ENCODE assay signal across 8 cellular contexts in the genomic region with DNA sequence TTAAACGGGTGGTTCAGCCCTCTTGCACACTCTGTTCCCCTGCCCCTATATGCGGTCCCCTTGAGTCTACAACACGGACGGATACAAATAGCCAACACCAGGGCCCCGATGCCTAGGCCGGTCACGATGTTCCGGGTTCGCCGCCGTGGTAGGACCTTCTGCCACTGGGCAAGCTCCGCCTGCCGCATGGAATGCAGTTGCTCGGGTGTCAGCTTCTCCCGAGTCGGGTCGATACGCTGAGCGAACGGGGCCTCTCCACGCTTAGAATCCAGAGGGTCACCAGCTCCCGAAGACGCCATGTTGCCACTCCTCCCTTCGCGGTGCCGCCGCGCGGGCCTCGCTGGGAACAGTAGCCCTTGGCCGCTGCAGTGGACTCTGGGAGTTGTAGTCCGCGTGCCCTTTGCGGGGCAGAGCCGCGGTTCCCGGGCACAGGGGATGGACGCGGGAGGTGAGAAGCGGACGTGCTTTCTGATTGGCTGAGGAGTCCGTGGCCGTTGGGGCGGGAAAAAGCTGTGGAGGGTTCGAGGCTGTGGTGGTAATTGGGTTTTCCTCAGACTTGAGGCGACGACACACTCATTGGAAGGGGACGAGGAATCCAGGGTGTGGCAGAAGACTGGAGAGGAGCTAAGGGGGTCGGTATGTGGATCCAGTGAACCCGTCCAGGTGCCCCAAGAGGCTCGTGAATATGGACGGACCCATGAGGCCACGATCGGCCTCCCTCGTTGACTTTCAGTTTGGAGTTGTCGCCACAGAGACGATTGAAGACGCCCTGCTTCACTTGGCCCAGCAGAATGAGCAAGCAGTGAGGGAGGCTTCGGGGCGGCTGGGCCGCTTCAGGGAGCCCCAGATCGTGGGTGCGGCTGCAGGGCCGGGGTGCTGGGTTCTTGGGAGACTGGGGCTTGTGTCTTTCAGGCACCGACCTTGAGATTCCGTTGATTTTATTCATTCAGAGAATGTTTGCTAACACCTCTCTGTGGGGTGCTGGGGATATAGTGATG. TPM values are rescaled to one million over a fixed set of nuclear protein-coding genes. Genes with fewer than 3 reads are reported as not detected.
DNase-seq lines count a peak whose midpoint lies in the region; ATAC-seq and TF ChIP-seq lines count a peak whose summit lies in the region.

A gene with protein sequence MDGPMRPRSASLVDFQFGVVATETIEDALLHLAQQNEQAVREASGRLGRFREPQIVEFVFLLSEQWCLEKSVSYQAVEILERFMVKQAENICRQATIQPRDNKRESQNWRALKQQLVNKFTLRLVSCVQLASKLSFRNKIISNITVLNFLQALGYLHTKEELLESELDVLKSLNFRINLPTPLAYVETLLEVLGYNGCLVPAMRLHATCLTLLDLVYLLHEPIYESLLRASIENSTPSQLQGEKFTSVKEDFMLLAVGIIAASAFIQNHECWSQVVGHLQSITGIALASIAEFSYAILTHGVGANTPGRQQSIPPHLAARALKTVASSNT (plus strand): TSS at position 479 of the 998 bp plus-strand sequence. CDS start 207 bp downstream, at position 686.
A gene with protein sequence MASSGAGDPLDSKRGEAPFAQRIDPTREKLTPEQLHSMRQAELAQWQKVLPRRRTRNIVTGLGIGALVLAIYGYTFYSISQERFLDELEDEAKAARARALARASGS (minus strand): TSS at position 322 of the 998 bp plus-strand sequence. CDS start 23 bp downstream, at position 299.

- peaks cover 13% of the 10 kb centered on the region for H3K36me3 Mint-ChIP-seq in central memory CD8-positive, alpha-beta T cell (ENCODE audit: insufficient read depth)

- no peaks in the 10 kb centered on the region for H3K9me3 Mint-ChIP-seq in central memory CD8-positive, alpha-beta T cell

- H3K4me1 Mint-ChIP-seq in central memory CD8-positive, alpha-beta T cell, result peaks cover 14% of the 10 kb centered on the region

- 22 to 41% (median 27%) methylated on average over 45 to 66 of the region's 66 CpGs for WGBS in spleen, 5 donors

- H3K9me3 ChIP-seq in spleen, result no peaks in the 10 kb centered on the region

- H3K4me3 Mint-ChIP-seq in central memory CD8-positive, alpha-beta T cell, result peak within 1 kb of the TSS; percentile 90

- H3K4me1 ChIP-seq in spleen, result peaks cover 13 to 43% (median 25%) of the 10 kb centered on the region in 6 donors

- ATAC-seq in HG02678 (IDR thresholded peaks at IDR 0.05; ENCODE audit: unreplicated experiment) (peak; percentile 86), HG03571 (IDR thresholded peaks at IDR 0.05; ENCODE audit: unreplicated experiment) (no peak)
- peak; percentile 97 for ATAC-seq in central memory CD8-positive, alpha-beta T cell (replicated peaks; ENCODE audit: extremely low read depth, poor library complexity, severe bottlenecking)

- H3K4me3 ChIP-seq in spleen, result peak within 1 kb of the TSS; percentile 62 to 97 (median 84)

- CTCF ChIA-PET in GM10248 (lab: Yijun Ruan, JAX), result interaction anchor here (0.8 to 2.1 kb wide), 9 partner anchors 12 to 536 kb away, joined by 3 to 7 read pairs (median 3); a partner anchor contains a TSS

- TF ChIP-seq POLR2A in spleen (IDR thresholded peaks at IDR 0.05), result no peak

- intact Hi-C loops in spleen (cut with DNase I; ENCODE audit: low total_unique reads), result no loop called here

- POLR2A ChIA-PET in GM10248 (lab: Yijun Ruan, JAX), result interaction anchor here (0.5 to 0.6 kb wide), 2 partner anchors 9 to 518 kb away, joined by 6 to 10 read pairs; no protein-coding TSS in a partner anchor

- peaks cover 0 to 20% (median 2%) of the 10 kb centered on the region in 6 donors for H3K36me3 ChIP-seq in spleen

- peak; percentile 94 for DNase-seq in GM10248 (ENCODE audit: extremely low spot score)
- DNase-seq in NCI-H2171 treated with DMSO at 0.1 percent for 48 hours (lab: John Stamatoyannopoulos, UW), result peak; percentile 83
- DNase-seq in activated CD4-positive, CD25-positive, alpha-beta regulatory T cell (lab: John Stamatoyannopoulos, UW), result peak; percentile 51 to 67 (median 60)
- peak; percentile 49 to 50 for DNase-seq in central memory CD8-positive, alpha-beta T cell (ENCODE audit: low spot score in 2 of 2)
- peak; percentile 86 for DNase-seq in iris pigment epithelial cell (ENCODE audit: low read depth)
- DNase-seq in spleen, result peak; percentile 97

- no peaks in the 10 kb centered on the region for H3K27me3 Mint-ChIP-seq in central memory CD8-positive, alpha-beta T cell

- TF ChIP-seq CTCF in GM10248 (IDR thresholded peaks at IDR 0.05; ENCODE audit: control extremely low read depth, extremely low read depth, low read depth, missing control alignments) (no peak), spleen (IDR thresholded peaks at IDR 0.05 in 8 of 11, conservative IDR thresholded peaks at IDR 0.05 in 3 of 11) (peak in 1 of 11 experiments; percentile 22)

- H3K27ac ChIP-seq in spleen, result peak within 1 kb of the TSS in 6 of 8 donors; percentile 61 to 84 (median 76)

- H3K27me3 ChIP-seq in spleen (replicated peaks in 1 of 7), result no peaks in the 10 kb centered on the region

- peak within 1 kb of the TSS; percentile 87 for H3K27ac Mint-ChIP-seq in central memory CD8-positive, alpha-beta T cell (ENCODE audit: low read depth)

RNA-seq across cellular contexts. Expression of the first gene that starts in this region (rescaled TPM):
- not detected for total RNA-seq in spleen
- under 1 TPM; 0.17 to 0.26 (median 0.24) TPM for polyA plus RNA-seq in spleen

RNA-seq across cellular contexts. Expression of the second gene that starts in this region (rescaled TPM):
- 10 to 100 TPM; 30.0 to 62.0 (median 39.0) TPM for total RNA-seq in spleen
- polyA plus RNA-seq in spleen, result 100 to 1,000 TPM in 1 of 3 donors, 10 to 100 TPM in 2; 65.6 to 126 (median 97.1) TPM
